ENCODE assay signal across 8 cellular contexts in genomic region chr2:60771508-60771907, GRCh38.
"Had no signal": no experiment of that assay in that cellular context is flagged by ENCODE, and none has a peak within 500 bp of the region (broad histone marks: within the 10 kb centered on the region; RNA-seq: fewer than 3 reads in every experiment).

No MANE protein-coding gene starts in this region.

- H3K9ac ChIP-seq: KMS-11 had no signal

- H3K9me3 Mint-ChIP-seq: IgD-negative memory B cell had no signal

- H3K27ac ChIP-seq: HL-60, KMS-11 had no signal

- H3K27me3 Mint-ChIP-seq: IgD-negative memory B cell had no signal

- H3K4me3 Mint-ChIP-seq: IgD-negative memory B cell had no signal

- FAIRE-seq: HTR-8/SVneo had no signal

- DNase-seq: IMR-90, Karpas-422, KBM-7, KG1 had no signal

- H3K4me2 ChIP-seq: KMS-11 had no signal
